In the genomic region with DNA sequence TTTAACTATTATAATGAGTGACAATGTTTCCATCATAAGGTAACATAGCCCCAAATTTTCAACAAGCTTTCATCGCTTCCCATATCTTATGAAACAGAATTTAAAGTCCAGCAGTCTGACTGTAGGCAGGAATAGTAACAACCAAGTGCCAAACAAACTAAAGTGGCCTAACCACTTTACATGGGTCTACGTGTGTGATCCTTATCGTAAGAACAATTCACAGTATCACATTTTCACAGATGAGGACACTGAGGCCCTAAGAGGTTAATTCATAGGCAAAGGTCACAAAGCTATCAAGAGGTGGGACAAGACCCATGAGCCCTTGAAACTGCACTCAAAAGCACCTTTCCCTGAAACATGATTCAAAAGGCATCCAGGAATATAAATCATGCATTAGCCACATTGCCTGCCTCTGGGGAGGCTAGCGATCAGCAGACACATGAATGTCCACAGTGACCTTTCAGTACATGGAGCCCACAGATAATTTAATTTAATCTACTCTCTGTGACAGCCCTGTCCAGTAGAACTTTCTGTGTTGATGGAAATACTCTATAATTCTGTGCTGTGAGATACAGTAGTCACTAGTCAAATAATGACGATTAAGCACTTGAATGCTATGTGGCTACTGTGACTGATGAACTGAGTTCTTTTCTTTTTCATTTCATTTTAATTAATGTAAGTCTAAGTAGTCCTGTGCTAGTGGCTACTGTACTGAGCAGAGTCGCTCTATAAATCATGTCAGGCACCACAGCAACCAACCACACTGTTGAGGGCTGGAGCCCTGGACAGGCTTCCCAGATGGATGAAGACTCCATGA, we compare ENCODE assay signal across 24 cellular contexts. TPM values are rescaled to one million over a fixed set of nuclear protein-coding genes. Genes with fewer than 3 reads are reported as not detected.
DNase-seq lines count a peak whose midpoint lies in the region; ATAC-seq and TF ChIP-seq lines count a peak whose summit lies in the region.
"Had no signal": no experiment of that assay in that cellular context is flagged by ENCODE, and none has a peak within 500 bp of the region (broad histone marks: within the 10 kb centered on the region; RNA-seq: fewer than 3 reads in every experiment).

No MANE protein-coding gene starts in this region.

- H3K4me3 Mint-ChIP-seq in activated CD4-positive, alpha-beta T cell treated with anti-CD3 and anti-CD28 coated beads, Interleukin-2, amount 10 ng/mL, durations not matched to agents 24 days and 14 days, result no peak overlapping the region
- H3K4me3 Mint-ChIP-seq in T-helper 17 cell, result no peak overlapping the region
- H3K4me3 Mint-ChIP-seq in stimulated activated naive CD8-positive, alpha-beta T cell treated with anti-CD3 and anti-CD28 coated beads, Interleukin-15, amount 100 ng/mL, for 72 hours, result no peak overlapping the region
- H3K4me3 Mint-ChIP-seq in stimulated activated memory B cell treated with anti-CD40 and anti-IgM and Interleukin-4, amounts not matched to agents 10 μg/mL and 1 μg/mL and 100 μg/mL, for 72 hours, result no peak overlapping the region
- H3K4me3 Mint-ChIP-seq: CD4-positive, alpha-beta T cell; IgD-negative memory B cell had no signal

- WGBS in psoas muscle, 3 donors, result 66 to 82% (median 70%) methylated on average over 6 of the region's 6 CpGs

- H3K4me3 ChIP-seq in psoas muscle, result no peak overlapping the region
- H3K4me3 ChIP-seq: GM23248, HAP-1, MG63, Peyer's patch had no signal

- H3K27ac Mint-ChIP-seq in activated CD4-positive, alpha-beta T cell treated with anti-CD3 and anti-CD28 coated beads, Interleukin-2, amount 10 ng/mL, durations not matched to agents 24 days and 14 days, result no peak overlapping the region
- H3K27ac Mint-ChIP-seq in T-helper 17 cell, result peak overlapping the region; percentile 19
- H3K27ac Mint-ChIP-seq in stimulated activated naive CD8-positive, alpha-beta T cell treated with anti-CD3 and anti-CD28 coated beads, Interleukin-15, amount 100 ng/mL, for 72 hours, result no peak overlapping the region
- no peak overlapping the region for H3K27ac Mint-ChIP-seq in stimulated activated memory B cell treated with anti-CD40 and anti-IgM and Interleukin-4, amounts not matched to agents 10 μg/mL and 1 μg/mL and 100 μg/mL, for 72 hours
- H3K27ac Mint-ChIP-seq: CD4-positive, alpha-beta T cell; IgD-negative memory B cell had no signal

- no peaks in the 10 kb centered on the region for H3K9me3 ChIP-seq in T-helper 17 cell (ENCODE audit: control insufficient read depth, low read length, poor library complexity, severe bottlenecking)
- H3K9me3 ChIP-seq in psoas muscle, result no peaks in the 10 kb centered on the region
- H3K9me3 ChIP-seq: Caco-2, HAP-1, Peyer's patch had no signal

- no peaks in the 10 kb centered on the region for H3K27me3 ChIP-seq in psoas muscle (ENCODE audit: insufficient read depth in 3 of 3, low read length in 2 of 3)
- H3K27me3 ChIP-seq: MG63, Peyer's patch had no signal

- ATAC-seq in T-helper 17 cell (no peak), psoas muscle (no peak), HG03442 (IDR thresholded peaks at IDR 0.05; ENCODE audit: unreplicated experiment) (no peak)
- ATAC-seq in stimulated activated naive CD8-positive, alpha-beta T cell treated with anti-CD3 and anti-CD28 coated beads, Interleukin-15, amount 100 ng/mL, for 72 hours, result no peak
- ATAC-seq in stimulated activated memory B cell treated with anti-CD40 and anti-IgM and Interleukin-4, amounts not matched to agents 10 μg/mL and 1 μg/mL and 100 μg/mL, for 72 hours, result no peak

- peaks cover 9 to 75% of the 10 kb centered on the region in 2 donors for H3K36me3 ChIP-seq in psoas muscle (ENCODE audit: insufficient read depth in 1 of 2, low read depth in 1 of 2)

- peak overlapping the region; percentile 54 for H3K27ac ChIP-seq in psoas muscle
- H3K27ac ChIP-seq: GM23248, Peyer's patch had no signal

- no peaks in the 10 kb centered on the region for H3K9me3 Mint-ChIP-seq in activated CD4-positive, alpha-beta T cell treated with anti-CD3 and anti-CD28 coated beads, Interleukin-2, amount 10 ng/mL, durations not matched to agents 24 days and 14 days
- H3K9me3 Mint-ChIP-seq in stimulated activated naive CD8-positive, alpha-beta T cell treated with anti-CD3 and anti-CD28 coated beads, Interleukin-15, amount 100 ng/mL, for 72 hours, result no peaks in the 10 kb centered on the region
- H3K9me3 Mint-ChIP-seq in stimulated activated memory B cell treated with anti-CD40 and anti-IgM and Interleukin-4, amounts not matched to agents 10 μg/mL and 1 μg/mL and 100 μg/mL, for 72 hours, result no peaks in the 10 kb centered on the region
- H3K9me3 Mint-ChIP-seq: CD4-positive, alpha-beta T cell; IgD-negative memory B cell had no signal

- TF ChIP-seq CTCF in psoas muscle (IDR thresholded peaks at IDR 0.05), result no peak

- intact Hi-C loops in activated CD4-positive, alpha-beta T cell treated with anti-CD3 and anti-CD28 coated beads, Interleukin-2, amount 10 ng/mL, durations not matched to agents 24 days and 14 days (cut with micrococcal nuclease), result no loop called here
- intact Hi-C loops in psoas muscle (cut with DNase I), result no loop called here

- peaks cover 51% of the 10 kb centered on the region for H3K36me3 Mint-ChIP-seq in activated CD4-positive, alpha-beta T cell treated with anti-CD3 and anti-CD28 coated beads, Interleukin-2, amount 10 ng/mL, durations not matched to agents 24 days and 14 days (ENCODE audit: low read depth)
- peaks cover 33% of the 10 kb centered on the region for H3K36me3 Mint-ChIP-seq in T-helper 17 cell (ENCODE audit: low read depth)
- H3K36me3 Mint-ChIP-seq in stimulated activated memory B cell treated with anti-CD40 and anti-IgM and Interleukin-4, amounts not matched to agents 10 μg/mL and 1 μg/mL and 100 μg/mL, for 72 hours, result peaks cover 74% of the 10 kb centered on the region

- no peaks in the 10 kb centered on the region for H3K27me3 Mint-ChIP-seq in activated CD4-positive, alpha-beta T cell treated with anti-CD3 and anti-CD28 coated beads, Interleukin-2, amount 10 ng/mL, durations not matched to agents 24 days and 14 days
- H3K27me3 Mint-ChIP-seq in T-helper 17 cell, result no peaks in the 10 kb centered on the region
- H3K27me3 Mint-ChIP-seq in stimulated activated naive CD8-positive, alpha-beta T cell treated with anti-CD3 and anti-CD28 coated beads, Interleukin-15, amount 100 ng/mL, for 72 hours, result no peaks in the 10 kb centered on the region
- H3K27me3 Mint-ChIP-seq in stimulated activated memory B cell treated with anti-CD40 and anti-IgM and Interleukin-4, amounts not matched to agents 10 μg/mL and 1 μg/mL and 100 μg/mL, for 72 hours, result no peaks in the 10 kb centered on the region
- H3K27me3 Mint-ChIP-seq: CD4-positive, alpha-beta T cell; IgD-negative memory B cell had no signal

- peaks cover 13% of the 10 kb centered on the region for H3K4me1 Mint-ChIP-seq in activated CD4-positive, alpha-beta T cell treated with anti-CD3 and anti-CD28 coated beads, Interleukin-2, amount 10 ng/mL, durations not matched to agents 24 days and 14 days
- H3K4me1 Mint-ChIP-seq in T-helper 17 cell, result peaks cover 18% of the 10 kb centered on the region
- H3K4me1 Mint-ChIP-seq in stimulated activated naive CD8-positive, alpha-beta T cell treated with anti-CD3 and anti-CD28 coated beads, Interleukin-15, amount 100 ng/mL, for 72 hours, result peaks cover 13% of the 10 kb centered on the region
- no peaks in the 10 kb centered on the region for H3K4me1 Mint-ChIP-seq in stimulated activated memory B cell treated with anti-CD40 and anti-IgM and Interleukin-4, amounts not matched to agents 10 μg/mL and 1 μg/mL and 100 μg/mL, for 72 hours
- H3K4me1 Mint-ChIP-seq: IgD-negative memory B cell had no signal

- peaks cover 29% of the 10 kb centered on the region for H3K4me1 ChIP-seq in psoas muscle
- H3K4me1 ChIP-seq: Caco-2, Peyer's patch had no signal

- peak; percentile 20 for DNase-seq in activated CD4-positive, alpha-beta T cell treated with anti-CD3 and anti-CD28 coated beads, Interleukin-2, amount 10 ng/mL, durations not matched to agents 24 days and 14 days
- no peak for DNase-seq in activated CD4-positive, alpha-beta T cell treated with anti-CD3 and anti-CD28 coated beads for 1 hour
- DNase-seq in T-helper 17 cell, result no peak
- peak; percentile 24 for DNase-seq in left kidney (ENCODE audit: low read depth, low spot score)
- DNase-seq in psoas muscle, result no peak
- DNase-seq in stimulated activated naive CD8-positive, alpha-beta T cell treated with anti-CD3 and anti-CD28 coated beads, Interleukin-15, amount 100 ng/mL, for 72 hours, result no peak
- DNase-seq: Caco-2; CD4-positive, alpha-beta T cell; GM23248; Kasumi-1; MG63; NCI-H1048; NCI-H1436; NCI-H1930; NCI-H2171 treated with DMSO at 0.1 percent for 48 hours; NCI-H446 treated with DMSO at 0.1 percent for 48 hours; NCI-H748 treated with DMSO at 0.1 percent for 48 hours; NK-92 treated with Interleukin-12 subunit alpha and Interleukin-12 subunit beta, amount 100 ng/mL, for 24 hours; Peyer's patch; SHP77 had no signal

RNA-seq across cellular contexts. Expression of a gene that starts 30.3 kb away (rescaled TPM):
- 25.3 and 28.0 TPM in 2 replicates for total RNA-seq in activated CD4-positive, alpha-beta T cell treated with anti-CD3 and anti-CD28 coated beads, Interleukin-2, amount 10 ng/mL, durations not matched to agents 24 days and 14 days
- total RNA-seq in T-helper 17 cell (10 to 100 TPM; 33.2 to 44.5 TPM), psoas muscle (10 to 100 TPM; 40.4 to 52.0 (median 46.5) TPM)
- 10 to 100 TPM in 2 of 3 donors, 1 to 10 TPM in 1; 7.5 to 29.1 (median 10.9) TPM for polyA plus RNA-seq in psoas muscle

Comparison
In these comparisons a context has a peak if more than half of its experiments do, and no peak if none do; other contexts are left out.
1. DNase-seq: peak in activated CD4-positive, alpha-beta T cell treated with anti-CD3 and anti-CD28 coated beads, Interleukin-2, amount 10 ng/mL, durations not matched to agents 24 days and 14 days (single experiment) and left kidney (single experiment); none in activated CD4-positive, alpha-beta T cell treated with anti-CD3 and anti-CD28 coated beads for 1 hour (single experiment), T-helper 17 cell (0 of 3), psoas muscle (0 of 2) and stimulated activated naive CD8-positive, alpha-beta T cell treated with anti-CD3 and anti-CD28 coated beads, Interleukin-15, amount 100 ng/mL, for 72 hours (0 of 2).